9 cellular contexts compared by ENCODE assay signal in the genomic region with DNA sequence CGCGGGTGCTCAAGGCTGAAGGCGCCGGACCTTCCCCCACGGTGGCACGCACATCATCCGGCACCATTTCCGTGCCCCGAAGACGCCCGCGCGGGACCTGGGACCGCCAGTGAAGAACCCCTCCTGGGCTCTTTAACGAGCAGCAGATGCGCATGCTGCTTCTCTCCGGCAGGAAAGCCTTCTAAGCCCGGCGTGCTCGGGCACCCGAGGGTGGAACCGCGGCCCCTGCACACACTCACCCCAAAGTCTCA. TPM values are rescaled to one million over a fixed set of nuclear protein-coding genes. Genes with fewer than 3 reads are reported as not detected.
A peak's percentile ranks its signal among the peaks of the same experiment; 100 is the strongest.
DNase-seq lines count a peak whose midpoint lies in the region; ATAC-seq and TF ChIP-seq lines count a peak whose summit lies in the region.
"Had no signal": no experiment of that assay in that cellular context is flagged by ENCODE, and none has a peak within 500 bp of the region (broad histone marks: within the 10 kb centered on the region; RNA-seq: fewer than 3 reads in every experiment).

No MANE protein-coding gene starts in this region.

- peak overlapping the region; percentile 53 for H3K4me3 Mint-ChIP-seq in activated CD4-positive, alpha-beta T cell treated with anti-CD3 and anti-CD28 coated beads for 36 hours

- POLR2A ChIA-PET in activated CD4-positive, alpha-beta T cell treated with anti-CD3 and anti-CD28 coated beads for 36 hours (lab: Charles Lee), result no interaction called here

- H3K36me3 ChIP-seq in subcutaneous abdominal adipose tissue (ENCODE audit: control insufficient read depth in 5 of 5, insufficient read depth in 5 of 5, low read length in 5 of 5), result no peaks in the 10 kb centered on the region

- H3K9ac ChIP-seq in subcutaneous abdominal adipose tissue (ENCODE audit: low read length in 5 of 5), result no peak overlapping the region

- no peak overlapping the region for H3K27ac Mint-ChIP-seq in activated CD4-positive, alpha-beta T cell treated with anti-CD3 and anti-CD28 coated beads for 36 hours

- ATAC-seq in activated CD4-positive, alpha-beta T cell treated with anti-CD3 and anti-CD28 coated beads for 36 hours, result no peak
- ATAC-seq in left lobe of liver (peak; percentile 5), GM19397 (IDR thresholded peaks at IDR 0.05; ENCODE audit: unreplicated experiment) (no peak), GM21447 (IDR thresholded peaks at IDR 0.05; ENCODE audit: unreplicated experiment) (no peak)

- peaks cover 64% of the 10 kb centered on the region for H3K27me3 Mint-ChIP-seq in activated CD4-positive, alpha-beta T cell treated with anti-CD3 and anti-CD28 coated beads for 36 hours

- CTCF ChIA-PET in activated CD4-positive, alpha-beta T cell treated with anti-CD3 and anti-CD28 coated beads for 36 hours (lab: Charles Lee), result interaction anchor here (1.6 kb wide), 1 partner anchor 75 kb away, joined by 3 read pairs; no protein-coding TSS in a partner anchor

- H3K27me3 ChIP-seq in subcutaneous abdominal adipose tissue (ENCODE audit: control insufficient read depth in 5 of 5, insufficient read depth in 4 of 5, low read length in 5 of 5), result peaks cover 30 to 53% (median 48%) of the 10 kb centered on the region in 5 donors

- intact Hi-C loops in activated CD4-positive, alpha-beta T cell treated with anti-CD3 and anti-CD28 coated beads for 36 hours (cut with DNase I, micrococcal nuclease), result loop anchor here (2.0 to 5.0 kb wide), 4 partner anchors 65 to 515 kb away; partner anchors contain the start of gene FOXC1 (in 1 of the 2)

- H3K27ac ChIP-seq in subcutaneous abdominal adipose tissue (ENCODE audit: low read depth, low read length), result no peak overlapping the region

- H3K9me3 Mint-ChIP-seq in activated CD4-positive, alpha-beta T cell treated with anti-CD3 and anti-CD28 coated beads for 36 hours (ENCODE audit: low read depth), result no peaks in the 10 kb centered on the region

- H3K4me3 ChIP-seq in astrocyte of the cerebellum (ENCODE audit: low read depth, low read length), result peak overlapping the region; percentile 40
- peak overlapping the region in 3 of 5 donors; percentile 43 to 57 (median 56) for H3K4me3 ChIP-seq in subcutaneous abdominal adipose tissue (ENCODE audit: low read depth in 1 of 5, low read length in 5 of 5)

- DNase-seq in activated CD4-positive, alpha-beta T cell treated with anti-CD3 and anti-CD28 coated beads for 36 hours, result peak; percentile 25
- DNase-seq in activated CD4-positive, alpha-beta T cell treated with anti-CD3 and anti-CD28 coated beads for 4 hours, result no peak
- DNase-seq in astrocyte of the cerebellum (ENCODE audit: low read depth), result no peak
- no peak for DNase-seq in left lobe of liver (ENCODE audit: low spot score)
- DNase-seq in NCI-H2171 (lab: John Stamatoyannopoulos, UW), result no peak

- in situ Hi-C loops in astrocyte of the cerebellum (cut with HindIII; ENCODE audit: low sequenced_read_pairs), result no loop called here

- no peak for TF ChIP-seq CTCF in astrocyte of the cerebellum (IDR thresholded peaks at IDR 0.05; ENCODE audit: low read depth, low read length, missing control alignments)

- H3K9me3 ChIP-seq in subcutaneous abdominal adipose tissue (ENCODE audit: control insufficient read depth in 5 of 5, low read length in 5 of 5), result no peaks in the 10 kb centered on the region

- H3K4me1 ChIP-seq in subcutaneous abdominal adipose tissue (ENCODE audit: control insufficient read depth in 5 of 5, insufficient read depth in 5 of 5, low read length in 5 of 5), result peaks cover 4 to 34% (median 32%) of the 10 kb centered on the region in 5 donors

- H3K4me1 Mint-ChIP-seq in activated CD4-positive, alpha-beta T cell treated with anti-CD3 and anti-CD28 coated beads for 36 hours, result peaks cover 24% of the 10 kb centered on the region

- no peaks in the 10 kb centered on the region for H3K36me3 Mint-ChIP-seq in activated CD4-positive, alpha-beta T cell treated with anti-CD3 and anti-CD28 coated beads for 36 hours (ENCODE audit: low read depth)

RNA-seq across cellular contexts. Expression of gene FOXQ1, which starts 0.2 kb away (rescaled TPM):
- total RNA-seq in activated CD4-positive, alpha-beta T cell treated with anti-CD3 and anti-CD28 coated beads for 36 hours, result not detected
- 0.35 TPM for total RNA-seq in left lobe of liver
- total RNA-seq: RPMI7951 had no signal
